In the genomic region with DNA sequence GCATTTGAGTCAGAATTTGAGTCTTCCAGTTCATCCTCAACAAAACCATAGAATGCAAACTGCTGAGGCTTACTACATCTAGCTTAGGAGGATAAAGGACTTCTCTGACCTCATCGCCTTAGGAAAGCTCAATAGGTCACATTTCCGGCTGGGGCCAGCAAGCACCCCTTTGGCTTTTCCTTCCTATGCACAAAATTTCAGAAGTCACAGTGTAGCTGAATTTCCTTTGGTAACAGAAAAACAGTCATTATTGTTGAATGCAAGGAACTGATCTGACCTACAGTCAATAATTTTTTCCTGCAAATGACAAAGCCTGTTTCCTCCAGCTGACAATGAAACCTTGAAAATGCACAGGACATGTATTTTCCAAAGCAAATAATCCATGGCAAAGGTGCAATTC, we compare ENCODE assay signal across 20 cellular contexts.
"Had no signal": no experiment of that assay in that cellular context is flagged by ENCODE, and none has a peak within 500 bp of the region (broad histone marks: within the 10 kb centered on the region; RNA-seq: fewer than 3 reads in every experiment).

No MANE protein-coding gene starts in this region.

- ATAC-seq: activated CD8-positive, alpha-beta memory T cell treated with anti-CD3 and anti-CD28 coated beads, Interleukin-2, amount 10 ng/mL, durations not matched to agents 7 days and 5 days; gastroesophageal sphincter had no signal

- H3K9me3 Mint-ChIP-seq: activated naive CD4-positive, alpha-beta T cell treated with anti-CD3 and anti-CD28 coated beads for 36 hours; activated T-helper 2 cell treated with anti-CD3 and anti-CD28 coated beads, Interferon-gamma antibody, Interleukin-2, Interleukin-4, amounts not matched to agents 10 μg/mL and 5 μg/mL and 100 μg/mL, durations not matched to agents 14 hours and 24 hours and 36 hours had no signal

- FAIRE-seq: colon had no signal

- H3K4me1 Mint-ChIP-seq: activated B cell treated with CpG ODN at 0.5 μM for 24 hours; activated CD8-positive, alpha-beta memory T cell treated with anti-CD3 and anti-CD28 coated beads, Interleukin-2, amount 10 ng/mL, durations not matched to agents 7 days and 5 days had no signal

- DNase-seq: activated B cell treated with CpG ODN at 0.5 μM for 24 hours; activated CD4-positive, alpha-beta memory T cell treated with anti-CD3 and anti-CD28 coated beads for 36 hours; activated CD4-positive, alpha-beta T cell treated with anti-CD3 and anti-CD28 coated beads for 4 hours; activated CD8-positive, alpha-beta memory T cell treated with anti-CD3 and anti-CD28 coated beads, Interleukin-2, amount 10 ng/mL, durations not matched to agents 7 days and 5 days; activated naive CD4-positive, alpha-beta T cell treated with anti-CD3 and anti-CD28 coated beads for 36 hours; activated T-cell treated with anti-CD3 and anti-CD28 coated beads, Interleukin-2, amount 50 U/mL, for 24 hours; anterior cingulate cortex; brain microvascular endothelial cell; central memory CD4-positive, alpha-beta T cell; nephron progenitor cell; stimulated activated CD4-positive, alpha-beta T cell treated with anti-CD3 and anti-CD28 coated beads, Interleukin-2, amount 100 ng/mL, for 24 hours; stimulated activated naive CD4-positive, alpha-beta T cell treated with Interleukin-2 at 50 U/mL for 16 hours; uterus had no signal

- H3K9me3 ChIP-seq: uterus had no signal

- H3K4me1 ChIP-seq: uterus had no signal

- H3K27me3 ChIP-seq: brain microvascular endothelial cell, gastroesophageal sphincter, tibial nerve, uterus had no signal

- H3K36me3 Mint-ChIP-seq: activated CD4-positive, alpha-beta memory T cell treated with anti-CD3 and anti-CD28 coated beads for 36 hours; activated CD8-positive, alpha-beta memory T cell treated with anti-CD3 and anti-CD28 coated beads, Interleukin-2, amount 10 ng/mL, durations not matched to agents 7 days and 5 days; mesothelial cell of epicardium had no signal

- H3K4me3 ChIP-seq: gastroesophageal sphincter, lung, SK-N-MC, tibial nerve, uterus had no signal

- H3K36me3 ChIP-seq: brain microvascular endothelial cell, gastroesophageal sphincter, tibial nerve, uterus had no signal

- H3K27ac Mint-ChIP-seq: activated B cell treated with CpG ODN at 0.5 μM for 24 hours; activated CD4-positive, alpha-beta memory T cell treated with anti-CD3 and anti-CD28 coated beads for 36 hours; activated CD8-positive, alpha-beta memory T cell treated with anti-CD3 and anti-CD28 coated beads, Interleukin-2, amount 10 ng/mL, durations not matched to agents 7 days and 5 days; activated naive CD4-positive, alpha-beta T cell treated with anti-CD3 and anti-CD28 coated beads for 36 hours; activated T-cell treated with anti-CD3 and anti-CD28 coated beads, Interleukin-2, amount 50 U/mL, for 24 hours; activated T-helper 2 cell treated with anti-CD3 and anti-CD28 coated beads, Interferon-gamma antibody, Interleukin-2, Interleukin-4, amounts not matched to agents 10 μg/mL and 5 μg/mL and 100 μg/mL, durations not matched to agents 14 hours and 24 hours and 36 hours; mesothelial cell of epicardium; nephron progenitor cell had no signal

- H3K27ac ChIP-seq: brain microvascular endothelial cell, SK-N-MC had no signal

- H3K4me3 Mint-ChIP-seq: activated B cell treated with CpG ODN at 0.5 μM for 24 hours; activated CD4-positive, alpha-beta memory T cell treated with anti-CD3 and anti-CD28 coated beads for 36 hours; activated CD8-positive, alpha-beta memory T cell treated with anti-CD3 and anti-CD28 coated beads, Interleukin-2, amount 10 ng/mL, durations not matched to agents 7 days and 5 days; activated naive CD4-positive, alpha-beta T cell treated with anti-CD3 and anti-CD28 coated beads for 36 hours; activated T-cell treated with anti-CD3 and anti-CD28 coated beads, Interleukin-2, amount 50 U/mL, for 24 hours; mesothelial cell of epicardium; nephron progenitor cell had no signal
